1 cellular context compared by ENCODE assay signal in the genomic region with DNA sequence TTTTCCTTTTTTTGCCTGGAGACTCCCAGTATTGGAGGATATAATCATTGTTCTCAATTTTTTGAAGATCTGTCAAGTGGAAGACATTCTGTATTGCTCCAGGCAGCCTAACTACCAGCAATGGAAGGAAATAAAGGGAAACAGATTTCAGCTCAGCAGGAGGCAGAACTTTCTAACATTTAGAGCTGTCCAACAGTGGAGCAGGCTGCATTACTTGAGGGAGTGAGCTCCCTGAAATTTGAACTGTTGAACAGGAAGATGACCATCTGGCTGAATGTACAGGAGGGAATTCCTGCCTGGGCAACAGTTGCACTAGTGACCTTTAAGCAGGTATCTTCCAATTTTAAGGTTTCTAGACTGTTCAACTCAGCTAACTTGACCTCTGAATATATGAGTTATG.
TF ChIP-seq lines count a peak whose summit lies in the region.

No MANE protein-coding gene starts in this region.

TF ChIP-seq in HepG2, 621 proteins besides CTCF, POLR2A, EP300 and RAD21:
- TF ChIP-seq HIVEP1 (CRISPR knock-in tag; IDR thresholded peaks at IDR 0.05) (no peak), RARA (CRISPR knock-in tag; IDR thresholded peaks at IDR 0.05) (peak; percentile 30; the same call in 1 of the 2 replicates), SAP130 (CRISPR knock-in tag; IDR thresholded peaks at IDR 0.05; ENCODE audit: low read depth) (peak; percentile 33; the same call in 1 of the 2 replicates), PPARG (CRISPR knock-in tag; conservative IDR thresholded peaks at IDR 0.05) (0 out of 2 replicates have a peak, but pooled peaks have one; percentile 29), ZNF556 (CRISPR knock-in tag; IDR thresholded peaks at IDR 0.05; ENCODE audit: borderline replicate concordance) (0 out of 2 replicates have a peak, but pooled peaks have one; percentile 30), TEAD3 (CRISPR knock-in tag; optimal IDR thresholded peaks at IDR 0.05; ENCODE audit: borderline replicate concordance) (peak; percentile 35), RXRB (CRISPR knock-in tag; IDR thresholded peaks at IDR 0.05; ENCODE audit: borderline replicate concordance) (0 out of 2 replicates have a peak, but pooled peaks have one; percentile 22), GABPA (IDR thresholded peaks at IDR 0.05; ENCODE audit: low read depth, low read length) (no peak), GABPA (CRISPR knock-in tag; IDR thresholded peaks at IDR 0.05; ENCODE audit: low read depth) (0 out of 2 replicates have a peak, but pooled peaks have one; percentile 26), STAG1 (CRISPR knock-in tag; IDR thresholded peaks at IDR 0.05) (peak; percentile 45), ZNF224 (CRISPR knock-in tag; IDR thresholded peaks at IDR 0.05) (no peak), ZSCAN9 (CRISPR knock-in tag; IDR thresholded peaks at IDR 0.05; ENCODE audit: borderline replicate concordance) (0 out of 2 replicates have a peak, but pooled peaks have one; percentile 3), SP2 (CRISPR knock-in tag; IDR thresholded peaks at IDR 0.05) (no peak)
- TF ChIP-seq, protein P1, sequence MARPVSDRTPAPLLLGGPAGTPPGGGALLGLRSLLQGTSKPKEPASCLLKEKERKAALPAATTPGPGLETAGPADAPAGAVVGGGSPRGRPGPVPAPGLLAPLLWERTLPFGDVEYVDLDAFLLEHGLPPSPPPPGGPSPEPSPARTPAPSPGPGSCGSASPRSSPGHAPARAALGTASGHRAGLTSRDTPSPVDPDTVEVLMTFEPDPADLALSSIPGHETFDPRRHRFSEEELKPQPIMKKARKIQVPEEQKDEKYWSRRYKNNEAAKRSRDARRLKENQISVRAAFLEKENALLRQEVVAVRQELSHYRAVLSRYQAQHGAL (CRISPR knock-in tag; IDR thresholded peaks at IDR 0.05; ENCODE audit: not compliant biosample characterization), result no peak
- TF ChIP-seq, protein P2, sequence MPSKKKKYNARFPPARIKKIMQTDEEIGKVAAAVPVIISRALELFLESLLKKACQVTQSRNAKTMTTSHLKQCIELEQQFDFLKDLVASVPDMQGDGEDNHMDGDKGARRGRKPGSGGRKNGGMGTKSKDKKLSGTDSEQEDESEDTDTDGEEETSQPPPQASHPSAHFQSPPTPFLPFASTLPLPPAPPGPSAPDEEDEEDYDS (CRISPR knock-in tag; IDR thresholded peaks at IDR 0.05), result 0 out of 2 replicates have a peak, but pooled peaks have one; percentile 34
- TF ChIP-seq, protein P3, sequence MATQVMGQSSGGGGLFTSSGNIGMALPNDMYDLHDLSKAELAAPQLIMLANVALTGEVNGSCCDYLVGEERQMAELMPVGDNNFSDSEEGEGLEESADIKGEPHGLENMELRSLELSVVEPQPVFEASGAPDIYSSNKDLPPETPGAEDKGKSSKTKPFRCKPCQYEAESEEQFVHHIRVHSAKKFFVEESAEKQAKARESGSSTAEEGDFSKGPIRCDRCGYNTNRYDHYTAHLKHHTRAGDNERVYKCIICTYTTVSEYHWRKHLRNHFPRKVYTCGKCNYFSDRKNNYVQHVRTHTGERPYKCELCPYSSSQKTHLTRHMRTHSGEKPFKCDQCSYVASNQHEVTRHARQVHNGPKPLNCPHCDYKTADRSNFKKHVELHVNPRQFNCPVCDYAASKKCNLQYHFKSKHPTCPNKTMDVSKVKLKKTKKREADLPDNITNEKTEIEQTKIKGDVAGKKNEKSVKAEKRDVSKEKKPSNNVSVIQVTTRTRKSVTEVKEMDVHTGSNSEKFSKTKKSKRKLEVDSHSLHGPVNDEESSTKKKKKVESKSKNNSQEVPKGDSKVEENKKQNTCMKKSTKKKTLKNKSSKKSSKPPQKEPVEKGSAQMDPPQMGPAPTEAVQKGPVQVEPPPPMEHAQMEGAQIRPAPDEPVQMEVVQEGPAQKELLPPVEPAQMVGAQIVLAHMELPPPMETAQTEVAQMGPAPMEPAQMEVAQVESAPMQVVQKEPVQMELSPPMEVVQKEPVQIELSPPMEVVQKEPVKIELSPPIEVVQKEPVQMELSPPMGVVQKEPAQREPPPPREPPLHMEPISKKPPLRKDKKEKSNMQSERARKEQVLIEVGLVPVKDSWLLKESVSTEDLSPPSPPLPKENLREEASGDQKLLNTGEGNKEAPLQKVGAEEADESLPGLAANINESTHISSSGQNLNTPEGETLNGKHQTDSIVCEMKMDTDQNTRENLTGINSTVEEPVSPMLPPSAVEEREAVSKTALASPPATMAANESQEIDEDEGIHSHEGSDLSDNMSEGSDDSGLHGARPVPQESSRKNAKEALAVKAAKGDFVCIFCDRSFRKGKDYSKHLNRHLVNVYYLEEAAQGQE (IDR thresholded peaks at IDR 0.05; ENCODE audit: borderline replicate concordance in 1 of 2, low read depth in 1 of 2, low read length in 2 of 2), result 0 out of 4 replicates have a peak, but pooled peaks of 1 of the 2 experiments have one; percentile 36
